In the genomic region with DNA sequence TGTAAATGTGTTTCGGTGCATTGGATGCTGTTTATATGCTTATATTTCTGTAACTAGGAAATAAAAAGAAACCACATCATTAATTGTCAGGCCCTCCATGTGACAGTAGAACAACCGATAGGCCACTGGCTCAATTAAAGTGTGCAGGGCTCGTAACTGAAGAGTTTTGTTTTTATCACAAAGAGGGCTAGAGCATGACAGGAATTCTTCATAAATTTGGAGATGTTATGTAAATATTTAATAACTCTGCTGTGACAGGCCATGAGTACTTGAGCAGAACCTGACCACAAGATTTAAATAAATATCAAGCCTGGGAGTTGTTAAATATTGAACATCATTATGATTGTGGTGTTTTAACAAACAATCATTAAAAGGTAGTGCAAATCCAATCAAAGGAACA, we compare ENCODE assay signal across 15 cellular contexts.
DNase-seq lines count a peak whose midpoint lies in the region; TF ChIP-seq lines count a peak whose summit lies in the region.
"Had no signal": no experiment of that assay in that cellular context is flagged by ENCODE, and none has a peak within 500 bp of the region (broad histone marks: within the 10 kb centered on the region; RNA-seq: fewer than 3 reads in every experiment).

No MANE protein-coding gene starts in this region.

- peak overlapping the region; percentile 33; the same call in 1 of the 2 replicates for H3K27ac ChIP-seq in VCaP
- H3K27ac ChIP-seq: 22Rv1 had no signal

- DNase-seq in DMS53 (lab: John Stamatoyannopoulos, UW) (peak; percentile 45), DMS53 treated with DMSO at 0.1 percent for 48 hours (lab: John Stamatoyannopoulos, UW; ENCODE audit: unreplicated experiment) (no peak), DMS79 treated with DMSO at 0.1 percent for 48 hours (lab: John Stamatoyannopoulos, UW) (peak; percentile 60), NCI-H510A (lab: John Stamatoyannopoulos, UW) (peak; percentile 40), foreskin melanocyte (no peak), nucleus accumbens (lab: John Stamatoyannopoulos, UW) (no peak)
- no peak for DNase-seq in activated naive CD4-positive, alpha-beta T cell (lab: John Stamatoyannopoulos, UW)
- DNase-seq: BE2C; CD4-positive, alpha-beta T cell; EL; NCI-H1092; NCI-H2081 treated with DMSO at 0.1 percent for 48 hours; NCI-H446 treated with DMSO at 0.1 percent for 48 hours had no signal

- no peak for TF ChIP-seq CTCF in VCaP (conservative IDR thresholded peaks at IDR 0.05)

Comparison
In these comparisons a context has a peak if more than half of its experiments do, and no peak if none do; other contexts are left out.
1. DNase-seq: peak in DMS53 (single experiment), DMS79 treated with DMSO at 0.1 percent for 48 hours (single experiment) and NCI-H510A (single experiment); none in DMS53 treated with DMSO at 0.1 percent for 48 hours (single experiment), foreskin melanocyte (single experiment), activated naive CD4-positive, alpha-beta T cell (0 of 4) and nucleus accumbens (0 of 56).